In genomic region chr2:196159223-196159892, GRCh38 we compare ENCODE assay signal across 10 cellular contexts. TPM values are rescaled to one million over a fixed set of nuclear protein-coding genes. Genes with fewer than 3 reads are reported as not detected.
DNase-seq lines count a peak whose midpoint lies in the region; ATAC-seq and TF ChIP-seq lines count a peak whose summit lies in the region.
"Had no signal": no experiment of that assay in that cellular context is flagged by ENCODE, and none has a peak within 500 bp of the region (broad histone marks: within the 10 kb centered on the region; RNA-seq: fewer than 3 reads in every experiment).

No MANE protein-coding gene starts in this region.

- H3K4me1 ChIP-seq in foreskin keratinocyte (peaks cover 13% of the 10 kb centered on the region), stomach (peaks cover 0 to 35% (median 2%) of the 10 kb centered on the region in 4 donors)

- no peak for TF ChIP-seq EP300 in stomach (IDR thresholded peaks at IDR 0.05)

- peak; percentile 80 for DNase-seq in activated CD8-positive, alpha-beta memory T cell treated with anti-CD3 and anti-CD28 coated beads, Interleukin-2, amount 10 ng/mL, durations not matched to agents 7 days and 5 days
- no peak for DNase-seq in activated CD8-positive, alpha-beta memory T cell treated with anti-CD3 and anti-CD28 coated beads, Interleukin-2, amount 50 U/mL, for 48 hours
- DNase-seq in T-helper 17 cell (peak in 1 of 3 donors; percentile 38), foreskin keratinocyte (no peak), stomach (no peak), progenitor cell of endocrine pancreas (ENCODE audit: low spot score, unreplicated experiment) (no peak)
- DNase-seq: NCI-H2029 had no signal

- peaks cover 60% of the 10 kb centered on the region for H3K4me1 Mint-ChIP-seq in activated CD8-positive, alpha-beta memory T cell treated with anti-CD3 and anti-CD28 coated beads, Interleukin-2, amount 10 ng/mL, durations not matched to agents 7 days and 5 days
- H3K4me1 Mint-ChIP-seq in T-helper 17 cell: peaks cover 41% of the 10 kb centered on the region
- H3K4me1 Mint-ChIP-seq in progenitor cell of endocrine pancreas (ENCODE audit: low read depth): no peaks in the 10 kb centered on the region

- peak overlapping the region; percentile 57 for H3K27ac ChIP-seq in foreskin keratinocyte
- H3K27ac ChIP-seq in stomach: peak overlapping the region; percentile 47 to 75 (median 55)
- H3K27ac ChIP-seq: tibial artery had no signal

- H3K9me3 ChIP-seq in T-helper 17 cell (ENCODE audit: control insufficient read depth, low read length, poor library complexity, severe bottlenecking) (no peaks in the 10 kb centered on the region), stomach (no peaks in the 10 kb centered on the region)
- H3K9me3 ChIP-seq: tibial artery had no signal

- peaks cover 0 to 29% (median 17%) of the 10 kb centered on the region in 4 donors for H3K36me3 ChIP-seq in stomach

- H3K27me3 ChIP-seq in foreskin keratinocyte (no peaks in the 10 kb centered on the region), stomach (no peaks in the 10 kb centered on the region)
- H3K27me3 ChIP-seq: tibial artery had no signal

- H3K4me3 Mint-ChIP-seq in activated CD8-positive, alpha-beta memory T cell treated with anti-CD3 and anti-CD28 coated beads, Interleukin-2, amount 10 ng/mL, durations not matched to agents 7 days and 5 days: peak overlapping the region; percentile 99
- H3K4me3 Mint-ChIP-seq in T-helper 17 cell: peak overlapping the region; percentile 82
- no peak overlapping the region for H3K4me3 Mint-ChIP-seq in progenitor cell of endocrine pancreas (ENCODE audit: low read depth)

- H3K4me3 ChIP-seq in stomach: no peak overlapping the region
- H3K4me3 ChIP-seq: tibial artery had no signal

- no peak for TF ChIP-seq POLR2A in stomach (IDR thresholded peaks at IDR 0.05)

- CTCF ChIA-PET in activated CD8-positive, alpha-beta memory T cell treated with anti-CD3 and anti-CD28 coated beads, Interleukin-2, amount 10 ng/mL, durations not matched to agents 7 days and 5 days (lab: Charles Lee): interaction anchor here (1.1 to 2.7 kb wide), 4 partner anchors 10 to 117 kb away, joined by 3 to 15 read pairs (median 7); partner anchors contain the start of gene STK17B

- WGBS in stomach, 5 donors: 73 to 77% (median 75%) methylated on average over 5 of the region's 5 CpGs

- intact Hi-C loops in stomach (cut with DNase I; ENCODE audit: low total_unique reads): no loop called here

- H3K36me3 Mint-ChIP-seq in activated CD8-positive, alpha-beta memory T cell treated with anti-CD3 and anti-CD28 coated beads, Interleukin-2, amount 10 ng/mL, durations not matched to agents 7 days and 5 days: peaks cover 86% of the 10 kb centered on the region
- H3K36me3 Mint-ChIP-seq in T-helper 17 cell (ENCODE audit: low read depth): peaks cover 3% of the 10 kb centered on the region
- H3K36me3 Mint-ChIP-seq in progenitor cell of endocrine pancreas (ENCODE audit: insufficient read depth): peaks cover 2% of the 10 kb centered on the region

- peak; percentile 34 for ATAC-seq in activated CD8-positive, alpha-beta memory T cell treated with anti-CD3 and anti-CD28 coated beads, Interleukin-2, amount 10 ng/mL, durations not matched to agents 7 days and 5 days
- ATAC-seq in T-helper 17 cell (peak; percentile 22), foreskin keratinocyte (no peak), GM21390 (IDR thresholded peaks at IDR 0.05; ENCODE audit: unreplicated experiment) (no peak), HG02981 (IDR thresholded peaks at IDR 0.05; ENCODE audit: unreplicated experiment) (no peak)

- H3K27ac Mint-ChIP-seq in activated CD8-positive, alpha-beta memory T cell treated with anti-CD3 and anti-CD28 coated beads, Interleukin-2, amount 10 ng/mL, durations not matched to agents 7 days and 5 days: peak overlapping the region; percentile 93
- peak overlapping the region; percentile 100 for H3K27ac Mint-ChIP-seq in T-helper 17 cell
- no peak overlapping the region for H3K27ac Mint-ChIP-seq in progenitor cell of endocrine pancreas

- H3K9me3 Mint-ChIP-seq in activated CD8-positive, alpha-beta memory T cell treated with anti-CD3 and anti-CD28 coated beads, Interleukin-2, amount 10 ng/mL, durations not matched to agents 7 days and 5 days (ENCODE audit: low read depth): no peaks in the 10 kb centered on the region
- H3K9me3 Mint-ChIP-seq in progenitor cell of endocrine pancreas (ENCODE audit: low read depth): no peaks in the 10 kb centered on the region

- H3K27me3 Mint-ChIP-seq in activated CD8-positive, alpha-beta memory T cell treated with anti-CD3 and anti-CD28 coated beads, Interleukin-2, amount 10 ng/mL, durations not matched to agents 7 days and 5 days: no peaks in the 10 kb centered on the region
- H3K27me3 Mint-ChIP-seq in T-helper 17 cell: no peaks in the 10 kb centered on the region
- no peaks in the 10 kb centered on the region for H3K27me3 Mint-ChIP-seq in progenitor cell of endocrine pancreas

- TF ChIP-seq CTCF in foreskin keratinocyte (conservative IDR thresholded peaks at IDR 0.05) (no peak), stomach (IDR thresholded peaks at IDR 0.05) (no peak), progenitor cell of endocrine pancreas (IDR thresholded peaks at IDR 0.05; ENCODE audit: unreplicated experiment) (no peak)

RNA-seq across cellular contexts. Expression of gene STK17B, which starts 12.0 kb away (rescaled TPM):
- 100 to 1,000 TPM; 389 to 511 TPM for total RNA-seq in activated CD8-positive, alpha-beta memory T cell treated with anti-CD3 and anti-CD28 coated beads, Interleukin-2, amount 10 ng/mL, durations not matched to agents 7 days and 5 days
- 100 to 1,000 TPM; 417 to 460 TPM for total RNA-seq in T-helper 17 cell
- 17.4 and 22.5 TPM in 2 replicates for total RNA-seq in foreskin keratinocyte
- 4.8 and 5.0 TPM in 2 replicates for polyA plus RNA-seq in foreskin keratinocyte
- 10 to 100 TPM in 4 of 5 donors, 1 to 10 TPM in 1; 9.3 to 76.4 (median 18.7) TPM for total RNA-seq in stomach
- 1 to 10 TPM; 3.4 to 8.6 (median 7.9) TPM for polyA plus RNA-seq in stomach
- 3.4 and 3.6 TPM in 2 replicates for total RNA-seq in progenitor cell of endocrine pancreas

Comparison
In these comparisons a context has a peak if more than half of its experiments do, and no peak if none do; other contexts are left out.
1. ATAC-seq: peak in activated CD8-positive, alpha-beta memory T cell treated with anti-CD3 and anti-CD28 coated beads, Interleukin-2, amount 10 ng/mL, durations not matched to agents 7 days and 5 days (single experiment) and T-helper 17 cell (single experiment); none in foreskin keratinocyte (single experiment), GM21390 (single experiment) and HG02981 (single experiment).
2. RNA of gene STK17B, which starts 12.0 kb away (total RNA-seq): 389 to 511 TPM in activated CD8-positive, alpha-beta memory T cell treated with anti-CD3 and anti-CD28 coated beads, Interleukin-2, amount 10 ng/mL, durations not matched to agents 7 days and 5 days and 417 to 460 TPM in T-helper 17 cell; 9.3 to 76.4 TPM in stomach, 17.4 to 22.5 TPM in foreskin keratinocyte and 3.4 to 3.6 TPM in progenitor cell of endocrine pancreas; every median in the first group is over 4 times any median in the second.